Comparison of ENCODE assay signal across 25 cellular contexts in the genomic region with DNA sequence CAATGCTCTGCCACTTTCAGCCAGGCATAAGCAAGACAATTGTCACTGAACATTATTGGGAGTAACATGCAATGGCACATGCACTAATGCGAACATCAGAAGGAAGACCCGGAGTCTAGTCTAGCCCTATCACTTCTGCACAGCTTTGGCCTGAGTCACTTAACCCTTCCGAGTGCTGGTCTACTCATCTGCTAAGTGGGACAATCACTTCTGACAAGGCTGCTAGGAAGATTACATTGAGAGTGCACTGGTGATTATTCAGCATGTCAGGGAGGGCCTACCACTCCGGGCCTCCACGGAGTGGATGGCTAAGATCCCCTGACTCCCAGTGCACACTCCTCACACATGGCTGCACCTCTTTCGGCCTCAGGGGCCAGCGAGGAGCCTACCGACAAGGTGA.
"Had no signal": no experiment of that assay in that cellular context is flagged by ENCODE, and none has a peak within 500 bp of the region (broad histone marks: within the 10 kb centered on the region; RNA-seq: fewer than 3 reads in every experiment).

No MANE protein-coding gene starts in this region.

- H3K27me3 ChIP-seq: brain microvascular endothelial cell, cardiac muscle cell, Peyer's patch, SJCRH30 had no signal

- H3K4me3 ChIP-seq: cardiac muscle cell, Peyer's patch, SJCRH30 had no signal

- H3K36me3 ChIP-seq: brain microvascular endothelial cell, cardiac muscle cell, Peyer's patch, SJCRH30 had no signal

- H3K36me3 Mint-ChIP-seq: activated naive CD8-positive, alpha-beta T cell; T-cell; WTC11 had no signal

- H3K4me1 Mint-ChIP-seq: activated T-helper 17 cell treated with anti-CD3 and anti-CD28 coated beads, Interleukin-2, amount 50 U/mL, for 72 hours; T-cell; WTC11 had no signal

- DNase-seq: activated CD4-positive, alpha-beta T cell treated with anti-CD3 and anti-CD28 coated beads for 48 hours; activated CD4-positive, alpha-beta T cell treated with anti-CD3 and anti-CD28 coated beads, Interleukin-2, amount 50 U/mL, for 4 hours; activated CD4-positive, CD25-positive, alpha-beta regulatory T cell treated with anti-CD3 and anti-CD28 coated beads, Interleukin-2, amount 50 U/mL, for 72 hours; activated gamma-delta T cell; activated naive CD4-positive, alpha-beta T cell treated with anti-CD3 and anti-CD28 coated beads for 36 hours; activated T-cell treated with anti-CD3 and anti-CD28 coated beads for 4 hours; activated T-cell treated with anti-CD3 and anti-CD28 coated beads, Interleukin-2, amount 50 U/mL, for 48 hours; amygdala; brain microvascular endothelial cell; Kasumi-1; NCI-H1105 treated with DMSO at 0.1 percent for 48 hours; NCI-H1436 treated with DMSO at 0.1 percent for 48 hours; NCI-H187; NCI-H2081; NCI-H510A treated with DMSO at 0.1 percent for 48 hours; Peyer's patch; Right ventricle myocardium superior; SJCRH30; T-cell; T-helper 2 cell had no signal

- H3K9me3 Mint-ChIP-seq: activated naive CD4-positive, alpha-beta T cell treated with anti-CD3 and anti-CD28 coated beads for 36 hours; activated T-helper 17 cell treated with anti-CD3 and anti-CD28 coated beads, Interleukin-2, amount 50 U/mL, for 72 hours; T-cell; WTC11 had no signal

- ATAC-seq: activated T-helper 17 cell treated with anti-CD3 and anti-CD28 coated beads, Interleukin-2, amount 50 U/mL, for 72 hours; T-cell; WTC11 had no signal

- H3K27ac ChIP-seq: cardiac muscle cell, Peyer's patch, RWPE1, SJCRH30 had no signal

- H3K27ac Mint-ChIP-seq: activated naive CD4-positive, alpha-beta T cell treated with anti-CD3 and anti-CD28 coated beads for 36 hours; activated naive CD8-positive, alpha-beta T cell; activated T-helper 17 cell treated with anti-CD3 and anti-CD28 coated beads, Interleukin-2, amount 50 U/mL, for 72 hours; T-cell; WTC11 had no signal

- H3K9me3 ChIP-seq: Peyer's patch, SJCRH30 had no signal

- H3K4me1 ChIP-seq: Peyer's patch had no signal

- H3K4me3 Mint-ChIP-seq: activated naive CD4-positive, alpha-beta T cell treated with anti-CD3 and anti-CD28 coated beads for 36 hours; activated naive CD8-positive, alpha-beta T cell; activated T-helper 17 cell treated with anti-CD3 and anti-CD28 coated beads, Interleukin-2, amount 50 U/mL, for 72 hours; T-cell; WTC11 had no signal
